Comparison of ENCODE assay signal across 9 cellular contexts in the genomic region with DNA sequence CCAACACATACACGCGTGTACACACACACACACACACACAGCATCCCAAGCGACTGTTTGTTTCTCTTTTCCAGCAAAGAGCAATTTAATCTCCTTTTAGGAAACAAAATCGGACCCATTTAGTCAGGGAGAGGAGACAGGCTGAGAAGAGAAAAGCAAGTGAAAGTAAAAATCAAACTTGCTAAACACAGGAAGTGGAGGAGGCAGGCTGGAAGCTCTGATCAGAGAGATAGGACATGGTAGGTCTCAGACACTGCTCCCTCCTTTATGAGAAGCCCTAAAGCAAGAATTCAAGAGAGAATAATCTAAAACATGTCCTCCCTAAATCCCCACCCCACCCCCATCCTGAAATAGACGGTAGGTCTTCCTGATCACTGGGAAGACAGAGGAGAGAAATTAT.
DNase-seq lines count a peak whose midpoint lies in the region; ATAC-seq and TF ChIP-seq lines count a peak whose summit lies in the region.
"Had no signal": no experiment of that assay in that cellular context is flagged by ENCODE, and none has a peak within 500 bp of the region (broad histone marks: within the 10 kb centered on the region; RNA-seq: fewer than 3 reads in every experiment).

No MANE protein-coding gene starts in this region.

- H3K79me2 ChIP-seq in Karpas-422 (ENCODE audit: low read length), result no peaks in the 10 kb centered on the region

- no peaks in the 10 kb centered on the region for H3K36me3 ChIP-seq in Karpas-422 (ENCODE audit: insufficient read depth, low read length)

- peak; percentile 26 for DNase-seq in activated CD4-positive, alpha-beta memory T cell treated with anti-CD3 and anti-CD28 coated beads, Interleukin-2, amount 10 ng/mL, durations not matched to agents 7 days and 5 days
- DNase-seq in natural killer cell treated with Interleukin-12 subunit alpha and Interleukin-12 subunit beta and Interleukin-15 and Interleukin-18, amount 100 ng/mL, for 72 hours (ENCODE audit: low spot score), result no peak
- no peak for DNase-seq in Karpas-422
- DNase-seq in RWPE1 (ENCODE audit: low spot score), result no peak
- no peak for DNase-seq in SK-N-DZ (ENCODE audit: low spot score)

- POLR2A ChIA-PET in activated CD4-positive, alpha-beta memory T cell treated with anti-CD3 and anti-CD28 coated beads, Interleukin-2, amount 10 ng/mL, durations not matched to agents 7 days and 5 days (lab: Charles Lee), result no interaction called here
- POLR2A ChIA-PET in RWPE1 (lab: Yijun Ruan, JAX; ENCODE audit: low non-redundant PET), result no interaction called here

- H3K4me2 ChIP-seq in Karpas-422 (ENCODE audit: low read depth, low read length, poor library complexity, severe bottlenecking), result no peak overlapping the region

- H3K9me3 Mint-ChIP-seq in activated CD4-positive, alpha-beta memory T cell treated with anti-CD3 and anti-CD28 coated beads, Interleukin-2, amount 10 ng/mL, durations not matched to agents 7 days and 5 days, result no peaks in the 10 kb centered on the region
- H3K9me3 Mint-ChIP-seq in natural killer cell treated with Interleukin-12 subunit alpha and Interleukin-12 subunit beta and Interleukin-15 and Interleukin-18, amount 100 ng/mL, for 72 hours, result no peaks in the 10 kb centered on the region

- no peaks in the 10 kb centered on the region for H3K27me3 ChIP-seq in Karpas-422 (ENCODE audit: low read length)

- H3K27me3 Mint-ChIP-seq in activated CD4-positive, alpha-beta memory T cell treated with anti-CD3 and anti-CD28 coated beads, Interleukin-2, amount 10 ng/mL, durations not matched to agents 7 days and 5 days, result no peaks in the 10 kb centered on the region
- peaks cover 0 to 23% of the 10 kb centered on the region in 2 donors for H3K27me3 Mint-ChIP-seq in natural killer cell treated with Interleukin-12 subunit alpha and Interleukin-12 subunit beta and Interleukin-15 and Interleukin-18, amount 100 ng/mL, for 72 hours

- no peaks in the 10 kb centered on the region for H4K20me1 ChIP-seq in Karpas-422 (ENCODE audit: insufficient read depth, low read depth, low read length)

- H3K27ac ChIP-seq in Karpas-422 (ENCODE audit: low read length), result no peak overlapping the region
- no peak overlapping the region for H3K27ac ChIP-seq in RWPE1

- H3K4me1 ChIP-seq in Karpas-422 (ENCODE audit: low read length), result no peaks in the 10 kb centered on the region

- no peaks in the 10 kb centered on the region for H3K36me3 Mint-ChIP-seq in activated CD4-positive, alpha-beta memory T cell treated with anti-CD3 and anti-CD28 coated beads, Interleukin-2, amount 10 ng/mL, durations not matched to agents 7 days and 5 days (ENCODE audit: low read depth)
- no peaks in the 10 kb centered on the region for H3K36me3 Mint-ChIP-seq in natural killer cell treated with Interleukin-12 subunit alpha and Interleukin-12 subunit beta and Interleukin-15 and Interleukin-18, amount 100 ng/mL, for 72 hours

- H2AFZ ChIP-seq in Karpas-422 (ENCODE audit: low read length), result no peak overlapping the region

- no peaks in the 10 kb centered on the region for H3K9me2 ChIP-seq in Karpas-422 (replicated peaks; ENCODE audit: insufficient read depth, low read length)

- peak overlapping the region; percentile 58 for H3K4me3 Mint-ChIP-seq in activated CD4-positive, alpha-beta memory T cell treated with anti-CD3 and anti-CD28 coated beads, Interleukin-2, amount 10 ng/mL, durations not matched to agents 7 days and 5 days
- peak overlapping the region; percentile 54 for H3K4me3 Mint-ChIP-seq in natural killer cell treated with Interleukin-12 subunit alpha and Interleukin-12 subunit beta and Interleukin-15 and Interleukin-18, amount 100 ng/mL, for 72 hours

- no peaks in the 10 kb centered on the region for H3K9me3 ChIP-seq in Karpas-422 (ENCODE audit: low read length)

- H3K4me3 ChIP-seq in Karpas-422 (ENCODE audit: low read length), result no peak overlapping the region

- H3K9ac ChIP-seq in Karpas-422 (ENCODE audit: low read length), result no peak overlapping the region

- H3K4me1 Mint-ChIP-seq in activated CD4-positive, alpha-beta memory T cell treated with anti-CD3 and anti-CD28 coated beads, Interleukin-2, amount 10 ng/mL, durations not matched to agents 7 days and 5 days, result peaks cover 15% of the 10 kb centered on the region
- peaks cover 7 to 10% of the 10 kb centered on the region in 2 donors for H3K4me1 Mint-ChIP-seq in natural killer cell treated with Interleukin-12 subunit alpha and Interleukin-12 subunit beta and Interleukin-15 and Interleukin-18, amount 100 ng/mL, for 72 hours (ENCODE audit: low read depth in 2 of 2)

- CTCF ChIA-PET in activated CD4-positive, alpha-beta memory T cell treated with anti-CD3 and anti-CD28 coated beads, Interleukin-2, amount 10 ng/mL, durations not matched to agents 7 days and 5 days (lab: Charles Lee), result no interaction called here
- CTCF ChIA-PET in RWPE1 (lab: Yijun Ruan, JAX), result no interaction called here

- H3K27ac Mint-ChIP-seq in activated CD4-positive, alpha-beta memory T cell treated with anti-CD3 and anti-CD28 coated beads, Interleukin-2, amount 10 ng/mL, durations not matched to agents 7 days and 5 days, result peak overlapping the region; percentile 31
- peak overlapping the region in 1 of 2 donors; percentile 80 for H3K27ac Mint-ChIP-seq in natural killer cell treated with Interleukin-12 subunit alpha and Interleukin-12 subunit beta and Interleukin-15 and Interleukin-18, amount 100 ng/mL, for 72 hours

- ATAC-seq in GM18909 (IDR thresholded peaks at IDR 0.05; ENCODE audit: poor library complexity, unreplicated experiment) (peak; percentile 66), HG02884 (IDR thresholded peaks at IDR 0.05; ENCODE audit: unreplicated experiment) (peak; percentile 74)
- peak in 1 of 2 donors; percentile 68 for ATAC-seq in natural killer cell treated with Interleukin-12 subunit alpha and Interleukin-12 subunit beta and Interleukin-15 and Interleukin-18, amount 100 ng/mL, for 72 hours
- ATAC-seq: activated CD4-positive, CD25-positive, alpha-beta regulatory T cell treated with anti-CD3 and anti-CD28 coated beads, Interleukin-2, amount 50 U/mL, for 24 hours; left lobe of liver had no signal

- TF ChIP-seq CTCF in RWPE1 (conservative IDR thresholded peaks at IDR 0.05; ENCODE audit: low read depth), result no peak
